8 cellular contexts compared by ENCODE assay signal in the genomic region with DNA sequence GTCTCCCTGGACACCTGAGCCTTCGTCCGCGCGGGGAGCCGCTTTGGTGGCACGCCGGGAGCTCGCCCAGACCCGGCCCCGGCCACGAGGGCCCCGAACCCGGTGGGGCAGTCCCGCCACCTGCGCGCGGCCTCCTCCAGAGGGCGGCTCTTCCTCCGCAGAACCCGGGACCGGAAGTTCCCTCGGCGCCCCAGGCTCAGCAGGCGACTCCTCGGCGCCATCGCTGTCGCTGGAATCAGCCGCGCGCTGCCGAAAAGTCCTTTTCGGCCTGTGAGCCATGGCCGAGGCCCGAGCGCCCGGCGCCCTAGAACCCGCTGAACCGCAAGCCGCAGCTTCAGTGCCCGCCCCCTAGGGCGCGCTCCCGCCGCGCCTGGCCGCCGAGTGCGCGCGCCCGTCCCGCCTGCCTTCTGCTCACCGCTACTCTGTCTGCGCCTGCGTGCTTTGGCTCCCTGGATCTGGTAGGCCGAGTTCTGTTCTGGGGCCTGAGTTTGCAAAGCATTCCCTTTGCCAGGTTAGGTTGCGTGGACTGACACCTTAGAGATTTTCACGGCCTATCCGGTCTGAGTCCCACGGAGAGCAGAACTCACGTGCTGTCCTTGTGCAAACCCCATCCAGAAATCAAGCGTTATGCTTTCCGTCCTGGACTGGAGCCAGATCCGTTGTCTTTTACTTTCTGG. TPM values are rescaled to one million over a fixed set of nuclear protein-coding genes. Genes with fewer than 3 reads are reported as not detected.
DNase-seq lines count a peak whose midpoint lies in the region; ATAC-seq and TF ChIP-seq lines count a peak whose summit lies in the region.

Gene GCFC2, minus strand, starts transcription at position 339 of the 677 bp plus-strand sequence. Its CDS starts 60 bp downstream, at position 279.

- H3K27me3 ChIP-seq in brain microvascular endothelial cell (replicated peaks) = no peaks in the 10 kb centered on the region
- no peaks in the 10 kb centered on the region for H3K27me3 ChIP-seq in iPS-15b (ENCODE audit: control insufficient read depth, insufficient read depth, low read length)
- no peaks in the 10 kb centered on the region for H3K27me3 ChIP-seq in skeletal muscle tissue (ENCODE audit: control insufficient read depth in 3 of 3, insufficient read depth in 3 of 3, low read length in 3 of 3)

- ATAC-seq in GM18520 (IDR thresholded peaks at IDR 0.05; ENCODE audit: unreplicated experiment) (peak; percentile 86), HG03064 (IDR thresholded peaks at IDR 0.05; ENCODE audit: low read depth, unreplicated experiment) (peak; percentile 95)

- H3K9me3 ChIP-seq in iPS-15b (ENCODE audit: control insufficient read depth, insufficient read depth, low read length) (no peaks in the 10 kb centered on the region), skeletal muscle tissue (ENCODE audit: control insufficient read depth in 3 of 3, low read length in 3 of 3) (no peaks in the 10 kb centered on the region)

- no peaks in the 10 kb centered on the region for H3K36me3 ChIP-seq in brain microvascular endothelial cell (replicated peaks)
- H3K36me3 ChIP-seq in iPS-15b (ENCODE audit: control insufficient read depth, insufficient read depth, low read length) = no peaks in the 10 kb centered on the region
- H3K36me3 ChIP-seq in skeletal muscle tissue (ENCODE audit: control insufficient read depth in 3 of 3, insufficient read depth in 3 of 3, low read length in 3 of 3) = peaks cover 0 to 2% (median 0%) of the 10 kb centered on the region in 3 donors

- in situ Hi-C loops in brain microvascular endothelial cell (cut with HindIII; ENCODE audit: low pct_ligation_motif_present, low sequenced_read_pairs) = no loop called here

- H3K9ac ChIP-seq in iPS-15b (ENCODE audit: low read depth, low read length) = peak within 1 kb of the TSS; percentile 76
- peak within 1 kb of the TSS; percentile 83 to 89 (median 87) for H3K9ac ChIP-seq in skeletal muscle tissue (ENCODE audit: low read depth in 1 of 3, low read length in 3 of 3)

- peak within 1 kb of the TSS; percentile 75 for H3K27ac ChIP-seq in brain microvascular endothelial cell
- H3K27ac ChIP-seq in skeletal muscle tissue (ENCODE audit: low read depth, low read length) = peak within 1 kb of the TSS; percentile 82

- H3K4me1 ChIP-seq in iPS-15b (ENCODE audit: control insufficient read depth, insufficient read depth, low read length) (no peaks in the 10 kb centered on the region), skeletal muscle tissue (ENCODE audit: control insufficient read depth in 3 of 3, insufficient read depth in 3 of 3, low read length in 3 of 3) (peaks cover 2 to 8% (median 5%) of the 10 kb centered on the region in 3 donors)

- DNase-seq in A172 (ENCODE audit: low spot score) (peak; percentile 78), NCI-H2107 (lab: John Stamatoyannopoulos, UW) (peak; percentile 46), UCSD-AML1 (lab: John Stamatoyannopoulos, UW; ENCODE audit: unreplicated experiment) (peak; percentile 89), brain microvascular endothelial cell (peak; percentile 85)

- TF ChIP-seq CTCF in brain microvascular endothelial cell (IDR thresholded peaks at IDR 0.05; ENCODE audit: low read depth, low read length, missing control alignments) = peak; percentile 44

- H3K4me3 ChIP-seq in brain microvascular endothelial cell (ENCODE audit: low read depth, low read length) = peak within 1 kb of the TSS; percentile 72
- H3K4me3 ChIP-seq in iPS-15b (ENCODE audit: low read depth, low read length) = peak within 1 kb of the TSS; percentile 47
- H3K4me3 ChIP-seq in skeletal muscle tissue (ENCODE audit: low read length in 3 of 3) = peak within 1 kb of the TSS; percentile 79 to 89 (median 80)

RNA-seq across cellular contexts. Expression of gene GCFC2, which starts in this region (rescaled TPM):
- total RNA-seq in A172 (2014; rRNA removed; shearing (Covaris generic)) = 32.1 and 43.0 TPM in 2 replicates
- 14.1 TPM for total RNA-seq in skeletal muscle tissue

Comparison
In these comparisons a context has a peak if more than half of its experiments do, and no peak if none do; other contexts are left out.
1. Peak in every context shown above with its lines: DNase-seq, ATAC-seq, H3K4me3 ChIP-seq and H3K27ac ChIP-seq.